ENCODE assay signal across 22 cellular contexts in genomic region chr1:6126028-6126427, GRCh38. TPM values are rescaled to one million over a fixed set of nuclear protein-coding genes. Genes with fewer than 3 reads are reported as not detected.
DNase-seq lines count a peak whose midpoint lies in the region; ATAC-seq and TF ChIP-seq lines count a peak whose summit lies in the region.
"Had no signal": no experiment of that assay in that cellular context is flagged by ENCODE, and none has a peak within 500 bp of the region (broad histone marks: within the 10 kb centered on the region; RNA-seq: fewer than 3 reads in every experiment).

No MANE protein-coding gene starts in this region.

- intact Hi-C loops in posterior vena cava (cut with DNase I) = no loop called here

- H3K27ac Mint-ChIP-seq in stimulated activated naive CD8-positive, alpha-beta T cell treated with anti-CD3 and anti-CD28 coated beads, Interleukin-15, amount 100 ng/mL, for 72 hours = no peak overlapping the region
- H3K27ac Mint-ChIP-seq in glutamatergic neuron (ENCODE audit: unreplicated experiment) = no peak overlapping the region
- H3K27ac Mint-ChIP-seq: B cell; CD4-positive, CD25-positive, alpha-beta regulatory T cell had no signal

- no peak overlapping the region for H3K4me3 Mint-ChIP-seq in stimulated activated naive CD8-positive, alpha-beta T cell treated with anti-CD3 and anti-CD28 coated beads, Interleukin-15, amount 100 ng/mL, for 72 hours
- H3K4me3 Mint-ChIP-seq in glutamatergic neuron (ENCODE audit: unreplicated experiment) = no peak overlapping the region
- H3K4me3 Mint-ChIP-seq: B cell; CD4-positive, CD25-positive, alpha-beta regulatory T cell had no signal

- no peaks in the 10 kb centered on the region for H3K36me3 Mint-ChIP-seq in glutamatergic neuron (ENCODE audit: unreplicated experiment)
- H3K36me3 Mint-ChIP-seq: CD4-positive, CD25-positive, alpha-beta regulatory T cell; IgD-negative memory B cell had no signal

- H3K4me1 Mint-ChIP-seq in stimulated activated naive CD8-positive, alpha-beta T cell treated with anti-CD3 and anti-CD28 coated beads, Interleukin-15, amount 100 ng/mL, for 72 hours = peaks cover 6% of the 10 kb centered on the region
- peaks cover 2% of the 10 kb centered on the region for H3K4me1 Mint-ChIP-seq in glutamatergic neuron (ENCODE audit: low read depth, unreplicated experiment)

- no peak for TF ChIP-seq CTCF in glutamatergic neuron (IDR thresholded peaks at IDR 0.05; ENCODE audit: partially characterized antibody, unreplicated experiment)

- no peak for DNase-seq in stimulated activated naive CD8-positive, alpha-beta T cell treated with anti-CD3 and anti-CD28 coated beads, Interleukin-15, amount 100 ng/mL, for 72 hours
- no peak for DNase-seq in stimulated activated naive CD8-positive, alpha-beta T cell treated with anti-CD3 and anti-CD28 coated beads, Interleukin-15, Interleukin-2, amounts not matched to agents 100 U/mL and 50 U/mL, for 24 hours
- DNase-seq in glutamatergic neuron (peak; percentile 7), posterior vena cava (ENCODE audit: low spot score) (peak; percentile 35), iPS-NIHi11 (ENCODE audit: low spot score) (no peak)
- no peak for DNase-seq in activated CD4-positive, alpha-beta T cell treated with anti-CD3 and anti-CD28 coated beads, Interleukin-2, amount 50 U/mL, for 1 hour
- DNase-seq: CD4-positive, CD25-positive, alpha-beta regulatory T cell; COR-L47; DMS79; Karpas-422; NCI-H1694; NCI-H2081; NCI-H2171; NCI-H345; NCI-H524; NCI-H774; NK-92 treated with Interleukin-12 subunit alpha and Interleukin-12 subunit beta, amount 100 ng/mL, for 24 hours had no signal

- ATAC-seq in stimulated activated naive CD8-positive, alpha-beta T cell treated with anti-CD3 and anti-CD28 coated beads, Interleukin-15, amount 100 ng/mL, for 72 hours = peak; percentile 40
- ATAC-seq in stimulated activated naive CD8-positive, alpha-beta T cell treated with anti-CD3 and anti-CD28 coated beads, Interleukin-15, Interleukin-2, amounts not matched to agents 100 U/mL and 50 U/mL, for 24 hours = no peak
- no peak for ATAC-seq in GM18511 (IDR thresholded peaks at IDR 0.05; ENCODE audit: unreplicated experiment)
- ATAC-seq in HG02588 (IDR thresholded peaks at IDR 0.05; ENCODE audit: unreplicated experiment) = no peak
- ATAC-seq: A549 had no signal

- peaks cover 27% of the 10 kb centered on the region for H3K27me3 Mint-ChIP-seq in stimulated activated naive CD8-positive, alpha-beta T cell treated with anti-CD3 and anti-CD28 coated beads, Interleukin-15, amount 100 ng/mL, for 72 hours
- peaks cover 5% of the 10 kb centered on the region for H3K27me3 Mint-ChIP-seq in glutamatergic neuron (ENCODE audit: unreplicated experiment)

- H3K9me3 Mint-ChIP-seq in stimulated activated naive CD8-positive, alpha-beta T cell treated with anti-CD3 and anti-CD28 coated beads, Interleukin-15, amount 100 ng/mL, for 72 hours = no peaks in the 10 kb centered on the region
- peaks cover 5% of the 10 kb centered on the region for H3K9me3 Mint-ChIP-seq in glutamatergic neuron (ENCODE audit: unreplicated experiment)

RNA-seq across cellular contexts. Expression of gene CHD5, which starts 54.1 kb away (rescaled TPM):
- total RNA-seq in glutamatergic neuron (ENCODE audit: unreplicated experiment) (0.96 TPM), posterior vena cava (1 to 10 TPM; 1.4 to 2.4 TPM)
- total RNA-seq: CD4-positive, CD25-positive, alpha-beta regulatory T cell had no signal

Comparison
In these comparisons a context has a peak if more than half of its experiments do, and no peak if none do; other contexts are left out.
1. DNase-seq: peak in glutamatergic neuron (single experiment) and posterior vena cava (single experiment); none in stimulated activated naive CD8-positive, alpha-beta T cell treated with anti-CD3 and anti-CD28 coated beads, Interleukin-15, amount 100 ng/mL, for 72 hours (0 of 2), stimulated activated naive CD8-positive, alpha-beta T cell treated with anti-CD3 and anti-CD28 coated beads, Interleukin-15, Interleukin-2, amounts not matched to agents 100 U/mL and 50 U/mL, for 24 hours (single experiment), iPS-NIHi11 (single experiment) and activated CD4-positive, alpha-beta T cell treated with anti-CD3 and anti-CD28 coated beads, Interleukin-2, amount 50 U/mL, for 1 hour (single experiment).